In the genomic region with DNA sequence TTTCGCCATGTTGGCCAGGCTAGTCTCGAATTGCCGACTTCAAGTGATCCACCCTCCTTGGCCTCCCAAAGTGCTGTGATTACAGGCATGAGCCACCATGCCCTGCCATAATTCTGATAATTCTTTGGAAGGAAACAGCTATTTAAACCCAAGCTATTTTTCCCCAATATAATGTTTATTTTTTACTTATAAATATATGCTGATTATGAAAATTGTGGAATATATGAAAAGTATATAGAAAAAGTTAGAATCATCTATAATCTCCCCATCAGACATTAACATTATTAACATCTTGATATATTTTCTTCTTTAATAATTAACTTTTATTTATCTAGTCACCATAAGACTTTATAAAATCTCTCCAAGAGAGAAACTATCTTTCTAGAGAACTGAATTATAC, we compare ENCODE assay signal across 26 cellular contexts.
"Had no signal": no experiment of that assay in that cellular context is flagged by ENCODE, and none has a peak within 500 bp of the region (broad histone marks: within the 10 kb centered on the region; RNA-seq: fewer than 3 reads in every experiment).

No MANE protein-coding gene starts in this region.

- H3K27me3 ChIP-seq: colonic mucosa, esophagus squamous epithelium, gastroesophageal sphincter, heart left ventricle, hepatocyte, left lung had no signal

- DNase-seq: colonic mucosa; cortex of kidney; effector CD8-positive, alpha-beta T cell; effector memory CD8-positive, alpha-beta T cell; endodermal cell; erythroblast; esophagus squamous epithelium; foreskin fibroblast; foreskin melanocyte; heart left ventricle; hypothalamus; immature natural killer cell; islet precursor cell; left cardiac atrium; left lung; left ventricle myocardium superior; lower lobe of right lung; mesenchymal stem cell; mucosa of descending colon; naive B cell; naive thymus-derived CD8-positive, alpha-beta T cell had no signal

- H3K4me1 ChIP-seq: colonic mucosa, gastroesophageal sphincter, heart left ventricle, left lung, lower lobe of right lung had no signal

- H3K4me2 ChIP-seq: hepatocyte had no signal

- H3K27ac ChIP-seq: colonic mucosa, epithelial cell of prostate, esophagus squamous epithelium, gastroesophageal sphincter, heart left ventricle, hepatocyte, left lung, lower lobe of right lung had no signal

- H3K4me3 ChIP-seq: colonic mucosa, esophagus squamous epithelium, gastroesophageal sphincter, heart left ventricle, hepatocyte, left lung, lower lobe of right lung, mucosa of descending colon had no signal

- H3K79me2 ChIP-seq: hepatocyte had no signal

- H2AFZ ChIP-seq: hepatocyte had no signal

- ATAC-seq: effector memory CD8-positive, alpha-beta T cell; esophagus mucosa; gastroesophageal sphincter; heart left ventricle; left cardiac atrium; left lung; left ventricle myocardium superior; lower lobe of right lung; mucosa of descending colon; naive thymus-derived CD8-positive, alpha-beta T cell had no signal

- H3K36me3 ChIP-seq: colonic mucosa had no signal

- FAIRE-seq: endometrium had no signal

- H3K9me3 ChIP-seq: colonic mucosa, esophagus squamous epithelium, gastroesophageal sphincter, heart left ventricle, left lung, lower lobe of right lung, mucosa of descending colon had no signal
